In genomic region chr14:100807979-100808734, GRCh38 we compare ENCODE assay signal across 32 cellular contexts. TPM values are rescaled to one million over a fixed set of nuclear protein-coding genes. Genes with fewer than 3 reads are reported as not detected.
"Had no signal": no experiment of that assay in that cellular context is flagged by ENCODE, and none has a peak within 500 bp of the region (broad histone marks: within the 10 kb centered on the region; RNA-seq: fewer than 3 reads in every experiment).

No MANE protein-coding gene starts in this region.

- DNase-seq: activated CD4-positive, alpha-beta T cell treated with anti-CD3 and anti-CD28 coated beads for 48 hours; activated CD4-positive, alpha-beta T cell treated with anti-CD3 and anti-CD28 coated beads, Interleukin-2, amount 50 U/mL, for 48 hours; activated CD8-positive, alpha-beta memory T cell treated with anti-CD3 and anti-CD28 coated beads for 24 hours; activated effector memory CD4-positive, alpha-beta T cell treated with Interleukin-2 at 50 U/mL for 16 hours; activated naive CD4-positive, alpha-beta T cell treated with anti-CD3 and anti-CD28 coated beads for 36 hours; activated naive CD8-positive, alpha-beta T cell treated with anti-CD3 and anti-CD28 coated beads for 36 hours; adrenal gland; caudate nucleus; cortex of kidney; effector memory CD8-positive, alpha-beta T cell; foreskin fibroblast; left lung; mesendoderm; pancreas; stimulated activated CD4-positive, alpha-beta T cell treated with anti-CD3 and anti-CD28 coated beads, Interleukin-15, amount 100 ng/mL, for 24 hours; stimulated activated CD4-positive, alpha-beta T cell treated with anti-CD3 and anti-CD28 coated beads, Interleukin-2, amount 100 ng/mL, for 24 hours; stimulated activated naive B cell treated with anti-CD40 and anti-IgM and Interleukin-4, amounts not matched to agents 10 μg/mL and 1 μg/mL and 100 μg/mL, for 72 hours; stomach; T-helper 1 cell; thyroid gland; upper lobe of left lung had no signal

- ATAC-seq: activated CD4-positive, CD25-positive, alpha-beta regulatory T cell treated with anti-CD3 and anti-CD28 coated beads, Interleukin-2, amount 50 U/mL, for 24 hours; effector memory CD8-positive, alpha-beta T cell; esophagus mucosa; heart left ventricle; left lung; pancreas; psoas muscle; stimulated activated naive B cell treated with anti-CD40 and anti-IgM and Interleukin-4, amounts not matched to agents 10 μg/mL and 1 μg/mL and 100 μg/mL, for 72 hours had no signal

- H3K4me3 ChIP-seq: adrenal gland, heart left ventricle, left lung, lung, pancreas, psoas muscle, right atrium auricular region, stomach, thyroid gland, upper lobe of left lung, vagina had no signal

- H3K27me3 ChIP-seq: adrenal gland, pancreas, right atrium auricular region, thyroid gland, upper lobe of left lung, vagina had no signal

- H3K36me3 ChIP-seq: adrenal gland, heart left ventricle, left lung, pancreas, right atrium auricular region, stomach, thyroid gland, upper lobe of left lung, vagina had no signal

- H3K4me3 Mint-ChIP-seq: activated naive CD4-positive, alpha-beta T cell treated with anti-CD3 and anti-CD28 coated beads for 36 hours; activated naive CD8-positive, alpha-beta T cell treated with anti-CD3 and anti-CD28 coated beads for 36 hours; effector memory CD8-positive, alpha-beta T cell; nephron; stimulated activated naive B cell treated with anti-CD40 and anti-IgM and Interleukin-4, amounts not matched to agents 10 μg/mL and 1 μg/mL and 100 μg/mL, for 72 hours; T-helper 2 cell treated with Interferon-gamma antibody and Interleukin-4, amounts not matched to agents 5 μg/mL and 100 μg/mL, for 36 hours had no signal

- H3K4me1 ChIP-seq: adrenal gland, heart left ventricle, left lung, pancreas, psoas muscle, right atrium auricular region, stomach, thyroid gland, upper lobe of left lung, vagina had no signal

- H3K9me3 Mint-ChIP-seq: effector memory CD8-positive, alpha-beta T cell had no signal

- H3K4me1 Mint-ChIP-seq: activated naive CD8-positive, alpha-beta T cell treated with anti-CD3 and anti-CD28 coated beads for 36 hours; nephron; stimulated activated naive B cell treated with anti-CD40 and anti-IgM and Interleukin-4, amounts not matched to agents 10 μg/mL and 1 μg/mL and 100 μg/mL, for 72 hours had no signal

- H3K27ac Mint-ChIP-seq: activated naive CD4-positive, alpha-beta T cell treated with anti-CD3 and anti-CD28 coated beads for 36 hours; activated naive CD8-positive, alpha-beta T cell treated with anti-CD3 and anti-CD28 coated beads for 36 hours; effector memory CD8-positive, alpha-beta T cell; nephron; stimulated activated naive B cell treated with anti-CD40 and anti-IgM and Interleukin-4, amounts not matched to agents 10 μg/mL and 1 μg/mL and 100 μg/mL, for 72 hours; T-helper 2 cell treated with Interferon-gamma antibody and Interleukin-4, amounts not matched to agents 5 μg/mL and 100 μg/mL, for 36 hours had no signal

- H3K36me3 Mint-ChIP-seq: activated naive CD8-positive, alpha-beta T cell treated with anti-CD3 and anti-CD28 coated beads for 36 hours; stimulated activated naive B cell treated with anti-CD40 and anti-IgM and Interleukin-4, amounts not matched to agents 10 μg/mL and 1 μg/mL and 100 μg/mL, for 72 hours had no signal

- H3K27ac ChIP-seq: adrenal gland, heart left ventricle, left lung, pancreas, psoas muscle, right atrium auricular region, stomach, thyroid gland, upper lobe of left lung, vagina, VCaP had no signal

- H3K9me3 ChIP-seq: pancreas, psoas muscle, thyroid gland had no signal

RNA-seq across cellular contexts. Expression of gene MEG3, which starts 17.8 kb away (rescaled TPM):
- total RNA-seq: activated naive CD4-positive, alpha-beta T cell treated with anti-CD3 and anti-CD28 coated beads for 36 hours; chondrocyte had no signal
